In genomic region chr5:180006116-180006515, GRCh38 we compare ENCODE assay signal across 20 cellular contexts.
"Had no signal": no experiment of that assay in that cellular context is flagged by ENCODE, and none has a peak within 500 bp of the region (broad histone marks: within the 10 kb centered on the region; RNA-seq: fewer than 3 reads in every experiment).

No MANE protein-coding gene starts in this region.

- H3K27ac ChIP-seq: brain microvascular endothelial cell, coronary artery, neutrophil, pancreas, spleen, thoracic aorta, upper lobe of right lung had no signal

- H3K4me3 Mint-ChIP-seq: activated CD4-positive, alpha-beta memory T cell treated with anti-CD3 and anti-CD28 coated beads, Interleukin-2, amount 10 ng/mL, durations not matched to agents 7 days and 5 days; activated CD8-positive, alpha-beta memory T cell treated with anti-CD3 and anti-CD28 coated beads, Interleukin-2, amount 10 ng/mL, durations not matched to agents 7 days and 5 days; activated T-helper 17 cell treated with anti-CD3 and anti-CD28 coated beads, Interleukin-2, amount 50 U/mL, for 72 hours; naive thymus-derived CD8-positive, alpha-beta T cell; stimulated activated naive B cell treated with anti-CD40 and anti-IgM and Interleukin-4, amounts not matched to agents 10 μg/mL and 1 μg/mL and 100 μg/mL, for 72 hours had no signal

- H3K27me3 ChIP-seq: brain microvascular endothelial cell, heart right ventricle, neutrophil, pancreas, spleen, upper lobe of right lung had no signal

- ATAC-seq: esophagus mucosa; heart right ventricle; naive thymus-derived CD8-positive, alpha-beta T cell; pancreas; upper lobe of right lung had no signal

- FAIRE-seq: pancreas had no signal

- H3K4me1 ChIP-seq: pancreas, upper lobe of right lung had no signal

- H3K9me3 ChIP-seq: heart right ventricle, neutrophil, pancreas, spleen, thoracic aorta, upper lobe of right lung had no signal

- H3K9me3 Mint-ChIP-seq: activated CD4-positive, alpha-beta memory T cell treated with anti-CD3 and anti-CD28 coated beads, Interleukin-2, amount 10 ng/mL, durations not matched to agents 7 days and 5 days; activated naive CD8-positive, alpha-beta T cell treated with anti-CD3 and anti-CD28 coated beads for 36 hours; activated T-helper 17 cell treated with anti-CD3 and anti-CD28 coated beads, Interleukin-2, amount 50 U/mL, for 72 hours; naive thymus-derived CD8-positive, alpha-beta T cell; stimulated activated naive B cell treated with anti-CD40 and anti-IgM and Interleukin-4, amounts not matched to agents 10 μg/mL and 1 μg/mL and 100 μg/mL, for 72 hours had no signal

- H3K4me3 ChIP-seq: coronary artery, heart right ventricle, pancreas, spleen, thoracic aorta, upper lobe of right lung had no signal

- H3K27me3 Mint-ChIP-seq: activated CD4-positive, alpha-beta memory T cell treated with anti-CD3 and anti-CD28 coated beads, Interleukin-2, amount 10 ng/mL, durations not matched to agents 7 days and 5 days; activated naive CD8-positive, alpha-beta T cell treated with anti-CD3 and anti-CD28 coated beads for 36 hours; activated T-helper 17 cell treated with anti-CD3 and anti-CD28 coated beads, Interleukin-2, amount 50 U/mL, for 72 hours; naive thymus-derived CD8-positive, alpha-beta T cell; stimulated activated naive B cell treated with anti-CD40 and anti-IgM and Interleukin-4, amounts not matched to agents 10 μg/mL and 1 μg/mL and 100 μg/mL, for 72 hours had no signal

- DNase-seq: activated CD4-positive, alpha-beta memory T cell treated with anti-CD3 and anti-CD28 coated beads, Interleukin-2, amount 10 ng/mL, durations not matched to agents 7 days and 5 days; activated CD4-positive, alpha-beta T cell treated with anti-CD3 and anti-CD28 coated beads for 48 hours; activated CD4-positive, CD25-positive, alpha-beta regulatory T cell; activated CD8-positive, alpha-beta memory T cell treated with anti-CD3 and anti-CD28 coated beads, Interleukin-2, amount 10 ng/mL, durations not matched to agents 7 days and 5 days; activated naive CD4-positive, alpha-beta T cell; activated naive CD8-positive, alpha-beta T cell treated with anti-CD3 and anti-CD28 coated beads for 36 hours; brain microvascular endothelial cell; central memory CD4-positive, alpha-beta T cell; heart right ventricle; naive thymus-derived CD8-positive, alpha-beta T cell; pancreas; spleen; stimulated activated naive B cell treated with anti-CD40 and anti-IgM and Interleukin-4, amounts not matched to agents 10 μg/mL and 1 μg/mL and 100 μg/mL, for 72 hours; T-helper 9 cell; upper lobe of right lung had no signal

- H3K36me3 ChIP-seq: brain microvascular endothelial cell, pancreas, upper lobe of right lung had no signal
